Comparison of ENCODE assay signal across 34 cellular contexts in genomic region chr19:876780-877314, GRCh38. TPM values are rescaled to one million over a fixed set of nuclear protein-coding genes. Genes with fewer than 3 reads are reported as not detected.
"Had no signal": no experiment of that assay in that cellular context is flagged by ENCODE, and none has a peak within 500 bp of the region (broad histone marks: within the 10 kb centered on the region; RNA-seq: fewer than 3 reads in every experiment).

No MANE protein-coding gene starts in this region.

- H3K79me2 ChIP-seq: hepatocyte had no signal

- H3K4me3 ChIP-seq: dorsolateral prefrontal cortex, gastroesophageal sphincter, heart left ventricle, hepatocyte, lung, pancreas, smooth muscle cell, testis, tibial artery, upper lobe of left lung had no signal

- H3K9me3 Mint-ChIP-seq: memory B cell, natural killer cell had no signal

- H3K4me3 Mint-ChIP-seq: memory B cell, natural killer cell had no signal

- H3K4me2 ChIP-seq: hepatocyte, smooth muscle cell had no signal

- H3K9me3 ChIP-seq: gastroesophageal sphincter, heart left ventricle, neutrophil, pancreas, testis, tibial artery, upper lobe of left lung had no signal

- H3K27ac ChIP-seq: epithelial cell of prostate, foreskin keratinocyte, gastroesophageal sphincter, heart left ventricle, hepatocyte, neutrophil, pancreas, testis, tibial artery, upper lobe of left lung had no signal

- H3K27me3 Mint-ChIP-seq: memory B cell had no signal

- H2AFZ ChIP-seq: hepatocyte had no signal

- DNase-seq: effector CD4-positive, alpha-beta T cell; foreskin keratinocyte; heart left ventricle; kidney; natural killer cell; stimulated activated CD4-positive, alpha-beta T cell treated with anti-CD3 and anti-CD28 coated beads, Interleukin-12 subunit alpha, Interleukin-12 subunit beta, amount 100 ng/mL, for 4 hours; stimulated activated CD4-positive, alpha-beta T cell treated with anti-CD3 and anti-CD28 coated beads, Interleukin-1b, Interleukin-23, amount 100 ng/mL, for 48 hours; stimulated activated CD4-positive, alpha-beta T cell treated with anti-CD3 and anti-CD28 coated beads, Interleukin-4, amount 100 ng/mL, for 1 hour; stimulated activated CD8-positive, alpha-beta memory T cell treated with anti-CD3 and anti-CD28 coated beads, Interleukin-4, amount 100 ng/mL, for 48 hours; stimulated activated naive CD4-positive, alpha-beta T cell; substantia nigra; testis; tibial artery had no signal

- H3K4me1 ChIP-seq: pancreas, testis had no signal

- H3K27me3 ChIP-seq: dorsolateral prefrontal cortex, foreskin keratinocyte, gastroesophageal sphincter, heart left ventricle, hepatocyte, neutrophil, pancreas, testis, tibial artery, upper lobe of left lung had no signal

- FAIRE-seq: colon, kidney, pancreas, urothelium cell line had no signal

- H3K27ac Mint-ChIP-seq: memory B cell, natural killer cell had no signal

- ATAC-seq: esophagus mucosa, foreskin keratinocyte, gastroesophageal sphincter, heart left ventricle, left lobe of liver, natural killer cell, pancreas, sciatic nerve had no signal

RNA-seq across cellular contexts. Expression of gene RNU6-9, which starts 16.4 kb away (rescaled TPM):
- total RNA-seq: dorsolateral prefrontal cortex, esophagus mucosa, fibroblast of lung, foreskin keratinocyte, gastroesophageal sphincter, heart left ventricle, hepatocyte, kidney, left lobe of liver, liver, lung, mononuclear cell, natural killer cell, omental fat pad, pancreas, posterior vena cava, sciatic nerve, smooth muscle cell, testis, upper lobe of left lung had no signal
- polyA plus RNA-seq: fibroblast of lung, foreskin keratinocyte, heart left ventricle, hepatocyte, liver, lung, neural cell, pancreas, smooth muscle cell had no signal

RNA-seq across cellular contexts. Expression of gene CFD, which starts 17.4 kb away (rescaled TPM):
- total RNA-seq: smooth muscle cell had no signal

RNA-seq across cellular contexts. Expression of gene ELANE, which starts 24.7 kb away (rescaled TPM):
- total RNA-seq: esophagus mucosa, foreskin keratinocyte, smooth muscle cell had no signal
- polyA plus RNA-seq: foreskin keratinocyte, neural cell, smooth muscle cell had no signal

RNA-seq across cellular contexts. Expression of gene PRTN3, which starts 36.0 kb away (rescaled TPM):
- total RNA-seq: esophagus mucosa, fibroblast of lung, foreskin keratinocyte, gastroesophageal sphincter, hepatocyte, kidney, omental fat pad, smooth muscle cell had no signal
- polyA plus RNA-seq: fibroblast of lung, foreskin keratinocyte, hepatocyte, neural cell, smooth muscle cell had no signal
